ENCODE assay signal across 8 cellular contexts in the genomic region with DNA sequence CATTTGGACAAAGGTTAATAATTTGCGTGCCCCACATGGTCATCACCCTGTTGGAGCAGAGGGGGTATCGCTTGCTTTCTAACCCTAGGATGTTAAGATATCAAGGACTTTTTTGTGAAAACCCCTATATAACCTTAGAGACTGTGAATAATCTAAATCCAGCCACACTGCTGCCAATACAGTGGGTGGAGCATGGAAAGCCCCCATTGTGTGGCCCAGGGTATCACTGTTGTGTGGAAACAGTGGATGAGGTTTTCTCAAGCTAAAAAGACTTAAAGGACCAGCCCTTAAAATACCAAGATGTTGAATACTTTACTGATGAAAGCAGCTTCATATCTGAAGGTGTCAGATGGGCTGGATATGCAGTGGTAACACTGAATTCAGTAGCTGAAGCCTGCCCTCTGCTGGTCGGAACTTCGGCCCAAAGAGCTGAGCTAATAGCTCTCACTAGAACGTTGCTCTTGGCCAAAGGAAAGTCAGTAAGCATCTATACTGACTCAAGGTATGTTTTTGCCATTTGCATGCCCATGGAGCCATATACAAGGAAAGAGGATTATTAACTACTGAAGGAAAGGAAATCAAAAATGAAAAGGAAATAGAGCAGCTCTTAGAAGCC.
DNase-seq lines count a peak whose midpoint lies in the region; ATAC-seq, FAIRE-seq and TF ChIP-seq lines count a peak whose summit lies in the region.

No MANE protein-coding gene starts in this region.

- H3K4me2 ChIP-seq in A549: no peak overlapping the region

- H3K4me1 Mint-ChIP-seq in nephron: no peaks in the 10 kb centered on the region
- no peaks in the 10 kb centered on the region for H3K4me1 Mint-ChIP-seq in activated T-helper 17 cell treated with anti-CD3 and anti-CD28 coated beads, Interleukin-2, amount 50 U/mL, for 72 hours

- CTCF ChIA-PET in A549 (lab: Yijun Ruan, JAX): interaction anchor here (1.1 to 5.3 kb wide), 3 partner anchors 316 to 406 kb away, joined by 5 to 31 read pairs (median 5); no protein-coding TSS in a partner anchor

- TF ChIP-seq CTCF in A549 (IDR thresholded peaks at IDR 0.05) (peak; percentile 38; the same call in 2 of the 3 replicates), GM12864 (IDR thresholded peaks at IDR 0.05; ENCODE audit: low read depth, low read length, missing control alignments) (peak; percentile 73), epithelial cell of proximal tubule (conservative IDR thresholded peaks at IDR 0.05; ENCODE audit: low read depth, low read length) (peak; percentile 73), nephron (IDR thresholded peaks at IDR 0.05; ENCODE audit: unreplicated experiment in 3 of 3) (peak; percentile 66 to 70 (median 67))

- no peak for FAIRE-seq in A549 (lab: Jason Lieb, UNC)

- WGBS in A549 (ENCODE audit: missing lambda C conversion rate): 29% methylated on average over 4 of the region's 5 CpGs

- H3K4me3 Mint-ChIP-seq in nephron: no peak overlapping the region
- H3K4me3 Mint-ChIP-seq in activated T-helper 17 cell treated with anti-CD3 and anti-CD28 coated beads, Interleukin-2, amount 50 U/mL, for 72 hours: no peak overlapping the region

- peak in 1 of 2 experiments; percentile 48; a peak in 2 of 6 replicates for ATAC-seq in A549
- no peak for ATAC-seq in activated T-helper 17 cell treated with anti-CD3 and anti-CD28 coated beads, Interleukin-2, amount 50 U/mL, for 72 hours (replicated peaks)
- no peak for ATAC-seq in HG02763 (IDR thresholded peaks at IDR 0.05; ENCODE audit: unreplicated experiment)

- H3K27ac Mint-ChIP-seq in nephron: no peak overlapping the region
- no peak overlapping the region for H3K27ac Mint-ChIP-seq in activated T-helper 17 cell treated with anti-CD3 and anti-CD28 coated beads, Interleukin-2, amount 50 U/mL, for 72 hours

- TF ChIP-seq EP300 in A549 (IDR thresholded peaks at IDR 0.05): no peak

- POLR2A ChIA-PET in A549 (lab: Yijun Ruan, JAX): no interaction called here

- DNase-seq in A549 (ENCODE audit: low read depth in 1 of 2, low spot score in 1 of 2) (peak in 1 of 2 experiments; percentile 43), GM12864 (ENCODE audit: low read depth) (peak; percentile 25), HUDEP-2 (lab: John Stamatoyannopoulos, UW; ENCODE audit: unreplicated experiment in 76 of 76) (peak in 50 of 76 experiments; percentile 5 to 81 (median 34)), SK-N-DZ (ENCODE audit: low spot score) (peak; percentile 66), epithelial cell of proximal tubule (ENCODE audit: low read depth) (peak; percentile 3)

- peaks cover 8% of the 10 kb centered on the region for H3K9me3 Mint-ChIP-seq in nephron
- peaks cover 9% of the 10 kb centered on the region for H3K9me3 Mint-ChIP-seq in activated T-helper 17 cell treated with anti-CD3 and anti-CD28 coated beads, Interleukin-2, amount 50 U/mL, for 72 hours

- no peak overlapping the region for H3K27ac ChIP-seq in A549

- peak; percentile 55 to 60 for TF ChIP-seq RAD21 in A549 (conservative IDR thresholded peaks at IDR 0.05 in 1 of 2, IDR thresholded peaks at IDR 0.05 in 1 of 2)

- peaks cover 4% of the 10 kb centered on the region for H3K36me3 Mint-ChIP-seq in nephron (ENCODE audit: low read depth)
- H3K36me3 Mint-ChIP-seq in activated T-helper 17 cell treated with anti-CD3 and anti-CD28 coated beads, Interleukin-2, amount 50 U/mL, for 72 hours (ENCODE audit: low read depth): no peaks in the 10 kb centered on the region

- peaks cover 5% of the 10 kb centered on the region for H3K27me3 Mint-ChIP-seq in nephron (ENCODE audit: low read depth)
- no peaks in the 10 kb centered on the region for H3K27me3 Mint-ChIP-seq in activated T-helper 17 cell treated with anti-CD3 and anti-CD28 coated beads, Interleukin-2, amount 50 U/mL, for 72 hours

- no peak for TF ChIP-seq POLR2A in A549 (IDR thresholded peaks at IDR 0.05; ENCODE audit: low read length)

- H3K4me3 ChIP-seq in A549 (no peak overlapping the region), GM12864 (ENCODE audit: low read depth, low read length) (no peak overlapping the region), epithelial cell of proximal tubule (ENCODE audit: low read depth, low read length) (no peak overlapping the region)

- H3K9me3 ChIP-seq in A549: no peaks in the 10 kb centered on the region

- H3K4me1 ChIP-seq in A549: no peaks in the 10 kb centered on the region

TF ChIP-seq in A549, 52 proteins besides CTCF, POLR2A, EP300 and RAD21:
- TF ChIP-seq, protein P1, sequence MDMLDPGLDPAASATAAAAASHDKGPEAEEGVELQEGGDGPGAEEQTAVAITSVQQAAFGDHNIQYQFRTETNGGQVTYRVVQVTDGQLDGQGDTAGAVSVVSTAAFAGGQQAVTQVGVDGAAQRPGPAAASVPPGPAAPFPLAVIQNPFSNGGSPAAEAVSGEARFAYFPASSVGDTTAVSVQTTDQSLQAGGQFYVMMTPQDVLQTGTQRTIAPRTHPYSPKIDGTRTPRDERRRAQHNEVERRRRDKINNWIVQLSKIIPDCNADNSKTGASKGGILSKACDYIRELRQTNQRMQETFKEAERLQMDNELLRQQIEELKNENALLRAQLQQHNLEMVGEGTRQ (IDR thresholded peaks at IDR 0.05): no peak
- peak; percentile 59 for TF ChIP-seq SMC3 (IDR thresholded peaks at IDR 0.05)
